Comparison of ENCODE assay signal across 8 cellular contexts in genomic region chr1:28248273-28249012, GRCh38. TPM values are rescaled to one million over a fixed set of nuclear protein-coding genes. Genes with fewer than 3 reads are reported as not detected.
A peak's percentile ranks its signal among the peaks of the same experiment; 100 is the strongest.
DNase-seq lines count a peak whose midpoint lies in the region; ATAC-seq and TF ChIP-seq lines count a peak whose summit lies in the region.

No MANE protein-coding gene starts in this region.

- H3K27ac ChIP-seq in parathyroid adenoma, result peak overlapping the region; percentile 62
- H3K27ac ChIP-seq in thymus (ENCODE audit: low read depth), result peak overlapping the region; percentile 94

- no peaks in the 10 kb centered on the region for H3K9me3 ChIP-seq in parathyroid adenoma (ENCODE audit: control insufficient read depth, low read length)
- H3K9me3 ChIP-seq in thymus (ENCODE audit: control insufficient read depth), result no peaks in the 10 kb centered on the region

- H3K27me3 Mint-ChIP-seq in activated naive CD8-positive, alpha-beta T cell treated with anti-CD3 and anti-CD28 coated beads, Interleukin-2, amount 10 ng/mL, durations not matched to agents 7 days and 5 days, result no peaks in the 10 kb centered on the region

- H3K4me1 Mint-ChIP-seq in activated naive CD8-positive, alpha-beta T cell treated with anti-CD3 and anti-CD28 coated beads, Interleukin-2, amount 10 ng/mL, durations not matched to agents 7 days and 5 days, result peaks cover 45% of the 10 kb centered on the region

- no peak overlapping the region for H3K9ac ChIP-seq in parathyroid adenoma

- H3K36me3 ChIP-seq in parathyroid adenoma (ENCODE audit: control insufficient read depth, insufficient read depth, low read length), result no peaks in the 10 kb centered on the region
- H3K36me3 ChIP-seq in thymus (ENCODE audit: control insufficient read depth, insufficient read depth), result peaks cover 3% of the 10 kb centered on the region

- peak overlapping the region; percentile 19 for H3K4me3 ChIP-seq in NB4 (ENCODE audit: low read depth, low read length)
- H3K4me3 ChIP-seq in parathyroid adenoma (ENCODE audit: low read depth, low read length), result peak overlapping the region; percentile 7
- peak overlapping the region; percentile 17 for H3K4me3 ChIP-seq in thymus (ENCODE audit: low read length)

- H3K27ac Mint-ChIP-seq in activated naive CD8-positive, alpha-beta T cell treated with anti-CD3 and anti-CD28 coated beads, Interleukin-2, amount 10 ng/mL, durations not matched to agents 7 days and 5 days, result peak overlapping the region; percentile 93

- H3K4me3 Mint-ChIP-seq in activated naive CD8-positive, alpha-beta T cell treated with anti-CD3 and anti-CD28 coated beads, Interleukin-2, amount 10 ng/mL, durations not matched to agents 7 days and 5 days, result peak overlapping the region; percentile 84

- H3K4me2 ChIP-seq in parathyroid adenoma (ENCODE audit: low read length), result peak overlapping the region; percentile 52

- H3K4me1 ChIP-seq in parathyroid adenoma (peaks cover 10% of the 10 kb centered on the region), thymus (ENCODE audit: control insufficient read depth, insufficient read depth, low read length) (peaks cover 17% of the 10 kb centered on the region)

- POLR2A ChIA-PET in activated naive CD8-positive, alpha-beta T cell treated with anti-CD3 and anti-CD28 coated beads, Interleukin-2, amount 10 ng/mL, durations not matched to agents 7 days and 5 days (lab: Charles Lee), result interaction anchor here (0.7 to 7.5 kb wide), 19 partner anchors 10 to 400 kb away, joined by 3 to 122 read pairs (median 5); partner anchors contain the start of genes ATP5IF1, EYA3, MED18 and RCC1

- 8% methylated on average over 12 of the region's 12 CpGs for WGBS in thymus

- no peaks in the 10 kb centered on the region for H3K9me3 Mint-ChIP-seq in activated naive CD8-positive, alpha-beta T cell treated with anti-CD3 and anti-CD28 coated beads, Interleukin-2, amount 10 ng/mL, durations not matched to agents 7 days and 5 days

- no peaks in the 10 kb centered on the region for H3K79me2 ChIP-seq in parathyroid adenoma

- no peaks in the 10 kb centered on the region for H3K27me3 ChIP-seq in parathyroid adenoma (ENCODE audit: control insufficient read depth, insufficient read depth, low read length)
- no peaks in the 10 kb centered on the region for H3K27me3 ChIP-seq in thymus (ENCODE audit: control insufficient read depth, insufficient read depth)

- TF ChIP-seq POLR2A in NB4 (IDR thresholded peaks at IDR 0.05; ENCODE audit: extremely low read depth, insufficient read length), result no peak

- intact Hi-C loops in Right ventricle myocardium superior (cut with DNase I), result no loop called here

- peak; percentile 90 for TF ChIP-seq CTCF in GM12873 (IDR thresholded peaks at IDR 0.05; ENCODE audit: insufficient read depth, low read depth, low read length, missing control alignments)
- TF ChIP-seq CTCF in NB4 (IDR thresholded peaks at IDR 0.05; ENCODE audit: low read depth, low read length), result peak; percentile 93
- peak; percentile 81 for TF ChIP-seq CTCF in parathyroid adenoma (IDR thresholded peaks at IDR 0.05)

- H3K36me3 Mint-ChIP-seq in activated naive CD8-positive, alpha-beta T cell treated with anti-CD3 and anti-CD28 coated beads, Interleukin-2, amount 10 ng/mL, durations not matched to agents 7 days and 5 days, result no peaks in the 10 kb centered on the region

- DNase-seq in NB4 (ENCODE audit: low read depth) (peak; percentile 87), SKM-1 treated with dmso at 0.1 percent for 144 hours (lab: John Stamatoyannopoulos, UW; ENCODE audit: unreplicated experiment) (peak; percentile 66), Right ventricle myocardium superior (peak; percentile 88)
- peak; percentile 82 for DNase-seq in activated naive CD8-positive, alpha-beta T cell treated with anti-CD3 and anti-CD28 coated beads, Interleukin-2, amount 10 ng/mL, durations not matched to agents 7 days and 5 days

- peak; percentile 23 for ATAC-seq in activated naive CD8-positive, alpha-beta T cell treated with anti-CD3 and anti-CD28 coated beads, Interleukin-2, amount 10 ng/mL, durations not matched to agents 7 days and 5 days (ENCODE audit: low read depth)
- peak; percentile 72 for ATAC-seq in Right ventricle myocardium superior (ENCODE audit: poor library complexity)
- no peak for ATAC-seq in GM21737 (IDR thresholded peaks at IDR 0.05; ENCODE audit: unreplicated experiment)

- H2AFZ ChIP-seq in parathyroid adenoma, result peak overlapping the region; percentile 87

RNA-seq across cellular contexts. Expression of gene SESN2, which starts 10.9 kb away (rescaled TPM):
- total RNA-seq in activated naive CD8-positive, alpha-beta T cell treated with anti-CD3 and anti-CD28 coated beads, Interleukin-2, amount 10 ng/mL, durations not matched to agents 7 days and 5 days, result 10 to 100 TPM; 14.6 to 16.0 TPM
- 2.6 TPM for total RNA-seq in Right ventricle myocardium superior
- 6.7 TPM for polyA plus RNA-seq in thymus

RNA-seq across cellular contexts. Expression of gene ATP5IF1, which starts 12.5 kb away (rescaled TPM):
- total RNA-seq in activated naive CD8-positive, alpha-beta T cell treated with anti-CD3 and anti-CD28 coated beads, Interleukin-2, amount 10 ng/mL, durations not matched to agents 7 days and 5 days, result 100 to 1,000 TPM; 209 to 222 TPM
- total RNA-seq in Right ventricle myocardium superior, result 358 TPM
- polyA plus RNA-seq in thymus, result 431 TPM

RNA-seq across cellular contexts. Expression of gene DNAJC8, which starts 15.6 kb away (rescaled TPM):
- total RNA-seq in activated naive CD8-positive, alpha-beta T cell treated with anti-CD3 and anti-CD28 coated beads, Interleukin-2, amount 10 ng/mL, durations not matched to agents 7 days and 5 days, result 100 to 1,000 TPM; 106 TPM
- 54.9 TPM for total RNA-seq in Right ventricle myocardium superior
- 104 TPM for polyA plus RNA-seq in thymus
